8 cellular contexts compared by ENCODE assay signal in the genomic region with DNA sequence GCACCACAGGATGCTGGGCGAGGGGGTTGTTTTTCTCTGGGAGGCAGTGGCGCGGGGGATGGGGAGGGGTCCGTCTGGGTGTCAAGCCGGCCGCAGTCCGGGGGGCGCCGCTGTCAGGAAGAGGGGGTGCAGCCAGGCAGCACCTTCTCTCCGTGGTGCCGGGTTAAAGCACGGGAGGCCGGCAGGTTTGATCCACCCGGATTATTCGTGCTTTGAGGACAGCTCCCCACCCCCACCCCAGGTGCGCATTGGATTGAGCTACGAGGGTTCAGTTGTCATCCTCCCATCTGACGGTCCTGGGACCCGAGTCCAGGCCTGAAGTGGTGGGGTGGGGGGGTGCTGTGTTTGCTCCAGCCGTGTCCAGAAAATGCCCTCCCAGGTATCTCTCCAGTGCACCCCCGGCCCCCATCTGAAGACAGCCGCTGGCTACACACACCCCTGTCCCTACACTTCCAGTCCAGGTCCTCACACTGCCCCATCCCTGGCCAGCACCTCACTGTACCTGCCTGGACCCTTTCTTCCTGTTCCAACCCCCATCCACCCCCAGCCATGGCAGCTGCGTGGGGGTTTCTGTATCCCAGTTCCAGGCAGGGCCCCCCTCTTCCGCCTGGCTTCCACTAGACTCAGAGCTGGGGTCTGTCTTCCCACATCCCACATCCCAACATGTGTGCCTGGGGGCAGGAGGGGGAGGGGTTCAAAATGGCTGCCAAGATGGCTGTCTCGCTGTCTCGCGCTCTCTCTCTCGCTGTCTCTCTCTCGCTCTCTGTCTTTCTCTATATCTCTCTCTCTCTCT.
DNase-seq lines count a peak whose midpoint lies in the region; ATAC-seq and TF ChIP-seq lines count a peak whose summit lies in the region.
"Not testable (repeated sequence)": the region's sequence is repeated elsewhere in the genome, so short reads cannot be mapped to it uniquely, and the experiment has no call there.

No MANE protein-coding gene starts in this region.

- peak overlapping the region; percentile 87 to 98 (median 92) for H3K4me2 ChIP-seq in BLaER1 treated with 17β-estradiol and CSF1 and Interleukin-3, amounts not matched to agents 10 nM and 100 nM

- peak overlapping the region; percentile 87 to 93 (median 89) for H3K9ac ChIP-seq in BLaER1 treated with 17β-estradiol and CSF1 and Interleukin-3, amounts not matched to agents 10 nM and 100 nM
- H3K9ac ChIP-seq in HUES48 (ENCODE audit: low read depth, low read length), result peak overlapping the region; percentile 68; the same call in 1 of the 2 replicates
- peak overlapping the region; percentile 79 for H3K9ac ChIP-seq in iPS-15b (ENCODE audit: low read depth, low read length)

- TF ChIP-seq POLR2A in Peyer's patch (IDR thresholded peaks at IDR 0.05), result not testable (repeated sequence)

- not testable (repeated sequence) for H3K27me3 Mint-ChIP-seq in activated naive CD8-positive, alpha-beta T cell; nephron progenitor cell (ENCODE audit: low read depth, poor library complexity)
- peaks cover 0 to 25% of the 10 kb centered on the region in 2 donors for H3K27me3 Mint-ChIP-seq in effector memory CD8-positive, alpha-beta T cell
- peaks cover 52% of the 10 kb centered on the region for H3K27me3 Mint-ChIP-seq in stimulated activated naive CD8-positive, alpha-beta T cell treated with anti-CD3 and anti-CD28 coated beads, Interleukin-15, amount 100 ng/mL, for 72 hours

- H3K36me3 Mint-ChIP-seq in activated naive CD8-positive, alpha-beta T cell; nephron progenitor cell (ENCODE audit: low read depth): not testable (repeated sequence)
- peaks cover 26% of the 10 kb centered on the region for H3K36me3 Mint-ChIP-seq in effector memory CD8-positive, alpha-beta T cell (ENCODE audit: insufficient read depth)

- H3K27me3 ChIP-seq in BLaER1 treated with 17β-estradiol and CSF1 and Interleukin-3, amounts not matched to agents 10 nM and 100 nM, result peaks cover 6 to 12% (median 8%) of the 10 kb centered on the region in 11 experiments
- H3K27me3 ChIP-seq in HUES48 (ENCODE audit: control insufficient read depth, insufficient read depth, low read length); Peyer's patch; iPS-15b (ENCODE audit: control insufficient read depth, insufficient read depth, low read length): not testable (repeated sequence)

- not testable (repeated sequence) for H3K36me3 ChIP-seq in BLaER1 treated with 17β-estradiol and CSF1 and Interleukin-3, amounts not matched to agents 10 nM and 100 nM; HUES48 (ENCODE audit: control insufficient read depth, insufficient read depth, low read length); Peyer's patch; iPS-15b (ENCODE audit: control insufficient read depth, insufficient read depth, low read length)

- not testable (repeated sequence) for H3K9me3 ChIP-seq in BLaER1 treated with 17β-estradiol and CSF1 and Interleukin-3, amounts not matched to agents 10 nM and 100 nM (replicated peaks in 1 of 11); HUES48 (ENCODE audit: control insufficient read depth, insufficient read depth, low read length); Peyer's patch; iPS-15b (ENCODE audit: control insufficient read depth, insufficient read depth, low read length)

- TF ChIP-seq CTCF in Peyer's patch (IDR thresholded peaks at IDR 0.05); nephron progenitor cell (IDR thresholded peaks at IDR 0.05): not testable (repeated sequence)

- H4K20me1 ChIP-seq in BLaER1 treated with 17β-estradiol and CSF1 and Interleukin-3, amounts not matched to agents 10 nM and 100 nM, result peaks cover 16 to 60% (median 53%) of the 10 kb centered on the region in 11 experiments; a peak in 21 of 22 replicates

- H3K4me1 ChIP-seq in BLaER1 treated with 17β-estradiol and CSF1 and Interleukin-3, amounts not matched to agents 10 nM and 100 nM, result peaks cover 45 to 71% (median 63%) of the 10 kb centered on the region in 10 experiments
- H3K4me1 ChIP-seq in HUES48 (ENCODE audit: control insufficient read depth, insufficient read depth, low read length), result peaks cover 18% of the 10 kb centered on the region
- peaks cover 0 to 37% (median 4%) of the 10 kb centered on the region in 4 donors for H3K4me1 ChIP-seq in Peyer's patch
- not testable (repeated sequence) for H3K4me1 ChIP-seq in iPS-15b (ENCODE audit: control insufficient read depth, insufficient read depth, low read length)

- peak overlapping the region; percentile 85 to 98 (median 92) for H3K4me3 ChIP-seq in BLaER1 treated with 17β-estradiol and CSF1 and Interleukin-3, amounts not matched to agents 10 nM and 100 nM
- H3K4me3 ChIP-seq in HUES48 (ENCODE audit: low read depth, low read length) (peak overlapping the region; percentile 93), Peyer's patch (peak overlapping the region; percentile 62 to 96 (median 75)), iPS-15b (ENCODE audit: low read depth, low read length) (peak overlapping the region; percentile 85)

- H3K9me3 Mint-ChIP-seq in activated naive CD8-positive, alpha-beta T cell (ENCODE audit: low read depth); effector memory CD8-positive, alpha-beta T cell; nephron progenitor cell; stimulated activated naive CD8-positive, alpha-beta T cell treated with anti-CD3 and anti-CD28 coated beads, Interleukin-15, amount 100 ng/mL, for 72 hours: not testable (repeated sequence)

- not testable (repeated sequence) for H3K27ac Mint-ChIP-seq in activated naive CD8-positive, alpha-beta T cell
- peak overlapping the region; percentile 72 to 80 for H3K27ac Mint-ChIP-seq in effector memory CD8-positive, alpha-beta T cell
- peak overlapping the region; percentile 85 for H3K27ac Mint-ChIP-seq in nephron progenitor cell
- H3K27ac Mint-ChIP-seq in stimulated activated naive CD8-positive, alpha-beta T cell treated with anti-CD3 and anti-CD28 coated beads, Interleukin-15, amount 100 ng/mL, for 72 hours, result peak overlapping the region in 1 of 2 donors; percentile 92

- peaks cover 25% of the 10 kb centered on the region for H3K4me1 Mint-ChIP-seq in activated naive CD8-positive, alpha-beta T cell (ENCODE audit: low read depth)
- H3K4me1 Mint-ChIP-seq in effector memory CD8-positive, alpha-beta T cell (ENCODE audit: low read depth in 2 of 2), result peaks cover 38 to 47% of the 10 kb centered on the region in 2 donors
- H3K4me1 Mint-ChIP-seq in nephron progenitor cell, result peaks cover 44% of the 10 kb centered on the region
- H3K4me1 Mint-ChIP-seq in stimulated activated naive CD8-positive, alpha-beta T cell treated with anti-CD3 and anti-CD28 coated beads, Interleukin-15, amount 100 ng/mL, for 72 hours, result peaks cover 55% of the 10 kb centered on the region

- peak overlapping the region; percentile 85 for H3K4me3 Mint-ChIP-seq in activated naive CD8-positive, alpha-beta T cell
- peak overlapping the region; percentile 77 to 82 for H3K4me3 Mint-ChIP-seq in effector memory CD8-positive, alpha-beta T cell
- H3K4me3 Mint-ChIP-seq in nephron progenitor cell, result peak overlapping the region; percentile 92
- peak overlapping the region; percentile 81 to 83 for H3K4me3 Mint-ChIP-seq in stimulated activated naive CD8-positive, alpha-beta T cell treated with anti-CD3 and anti-CD28 coated beads, Interleukin-15, amount 100 ng/mL, for 72 hours

- not testable (repeated sequence) for DNase-seq in Peyer's patch; effector memory CD8-positive, alpha-beta T cell; stimulated activated naive CD8-positive, alpha-beta T cell treated with anti-CD3 and anti-CD28 coated beads, Interleukin-15, amount 100 ng/mL, for 72 hours
- DNase-seq in nephron progenitor cell, result peak; percentile 23

- H3K27ac ChIP-seq in BLaER1 treated with 17β-estradiol and CSF1 and Interleukin-3, amounts not matched to agents 10 nM and 100 nM, result peak overlapping the region; percentile 60 to 92 (median 86); a peak in 21 of 22 replicates
- H3K27ac ChIP-seq in HUES48 (ENCODE audit: low read depth, low read length), result peak overlapping the region; percentile 96
- peak overlapping the region in 1 of 4 donors; percentile 64 for H3K27ac ChIP-seq in Peyer's patch

- not testable (repeated sequence) for ATAC-seq in effector memory CD8-positive, alpha-beta T cell (replicated peaks); stimulated activated naive CD8-positive, alpha-beta T cell treated with anti-CD3 and anti-CD28 coated beads, Interleukin-15, amount 100 ng/mL, for 72 hours
